ENCODE assay signal across 1 cellular context in the genomic region with DNA sequence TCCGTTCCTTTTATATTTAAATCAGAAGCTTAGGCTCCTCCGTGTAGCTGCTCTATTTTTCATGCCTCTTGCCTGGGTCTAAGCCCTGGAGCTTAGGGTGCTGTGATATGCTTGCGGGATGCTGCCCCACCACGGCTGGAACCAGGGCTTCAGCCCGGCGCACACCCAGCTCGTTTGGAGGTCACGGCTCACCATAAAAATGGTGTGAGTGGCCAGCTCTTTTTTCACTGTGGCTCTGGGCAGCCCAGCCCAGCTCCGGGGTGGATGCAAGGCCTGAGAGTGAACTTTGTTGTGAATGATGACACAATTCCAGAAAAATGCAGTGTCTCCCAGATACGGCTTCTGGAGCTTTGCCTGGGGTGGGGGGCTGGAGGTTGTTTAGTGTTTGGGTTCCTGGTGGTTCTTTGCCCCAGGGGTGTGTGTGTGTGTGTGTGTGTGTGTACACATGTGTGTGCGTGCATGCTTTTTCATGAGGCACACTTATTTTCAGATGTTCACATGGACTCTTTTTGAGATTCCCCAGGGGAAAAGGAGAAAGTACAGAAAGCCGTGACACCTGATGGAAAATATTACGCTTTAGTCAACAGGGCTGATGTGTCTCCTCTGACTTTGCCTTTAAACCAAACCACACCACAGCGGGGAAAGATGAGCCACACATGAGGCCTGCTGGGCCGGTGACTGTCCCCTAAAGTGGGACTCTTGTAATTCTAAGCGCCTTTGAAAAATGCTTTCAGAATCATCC.
TF ChIP-seq lines count a peak whose summit lies in the region.

No MANE protein-coding gene starts in this region.

TF ChIP-seq in GM23338, 12 proteins besides CTCF, POLR2A, EP300 and RAD21 (continued from another document):
- TF ChIP-seq, protein P1, sequence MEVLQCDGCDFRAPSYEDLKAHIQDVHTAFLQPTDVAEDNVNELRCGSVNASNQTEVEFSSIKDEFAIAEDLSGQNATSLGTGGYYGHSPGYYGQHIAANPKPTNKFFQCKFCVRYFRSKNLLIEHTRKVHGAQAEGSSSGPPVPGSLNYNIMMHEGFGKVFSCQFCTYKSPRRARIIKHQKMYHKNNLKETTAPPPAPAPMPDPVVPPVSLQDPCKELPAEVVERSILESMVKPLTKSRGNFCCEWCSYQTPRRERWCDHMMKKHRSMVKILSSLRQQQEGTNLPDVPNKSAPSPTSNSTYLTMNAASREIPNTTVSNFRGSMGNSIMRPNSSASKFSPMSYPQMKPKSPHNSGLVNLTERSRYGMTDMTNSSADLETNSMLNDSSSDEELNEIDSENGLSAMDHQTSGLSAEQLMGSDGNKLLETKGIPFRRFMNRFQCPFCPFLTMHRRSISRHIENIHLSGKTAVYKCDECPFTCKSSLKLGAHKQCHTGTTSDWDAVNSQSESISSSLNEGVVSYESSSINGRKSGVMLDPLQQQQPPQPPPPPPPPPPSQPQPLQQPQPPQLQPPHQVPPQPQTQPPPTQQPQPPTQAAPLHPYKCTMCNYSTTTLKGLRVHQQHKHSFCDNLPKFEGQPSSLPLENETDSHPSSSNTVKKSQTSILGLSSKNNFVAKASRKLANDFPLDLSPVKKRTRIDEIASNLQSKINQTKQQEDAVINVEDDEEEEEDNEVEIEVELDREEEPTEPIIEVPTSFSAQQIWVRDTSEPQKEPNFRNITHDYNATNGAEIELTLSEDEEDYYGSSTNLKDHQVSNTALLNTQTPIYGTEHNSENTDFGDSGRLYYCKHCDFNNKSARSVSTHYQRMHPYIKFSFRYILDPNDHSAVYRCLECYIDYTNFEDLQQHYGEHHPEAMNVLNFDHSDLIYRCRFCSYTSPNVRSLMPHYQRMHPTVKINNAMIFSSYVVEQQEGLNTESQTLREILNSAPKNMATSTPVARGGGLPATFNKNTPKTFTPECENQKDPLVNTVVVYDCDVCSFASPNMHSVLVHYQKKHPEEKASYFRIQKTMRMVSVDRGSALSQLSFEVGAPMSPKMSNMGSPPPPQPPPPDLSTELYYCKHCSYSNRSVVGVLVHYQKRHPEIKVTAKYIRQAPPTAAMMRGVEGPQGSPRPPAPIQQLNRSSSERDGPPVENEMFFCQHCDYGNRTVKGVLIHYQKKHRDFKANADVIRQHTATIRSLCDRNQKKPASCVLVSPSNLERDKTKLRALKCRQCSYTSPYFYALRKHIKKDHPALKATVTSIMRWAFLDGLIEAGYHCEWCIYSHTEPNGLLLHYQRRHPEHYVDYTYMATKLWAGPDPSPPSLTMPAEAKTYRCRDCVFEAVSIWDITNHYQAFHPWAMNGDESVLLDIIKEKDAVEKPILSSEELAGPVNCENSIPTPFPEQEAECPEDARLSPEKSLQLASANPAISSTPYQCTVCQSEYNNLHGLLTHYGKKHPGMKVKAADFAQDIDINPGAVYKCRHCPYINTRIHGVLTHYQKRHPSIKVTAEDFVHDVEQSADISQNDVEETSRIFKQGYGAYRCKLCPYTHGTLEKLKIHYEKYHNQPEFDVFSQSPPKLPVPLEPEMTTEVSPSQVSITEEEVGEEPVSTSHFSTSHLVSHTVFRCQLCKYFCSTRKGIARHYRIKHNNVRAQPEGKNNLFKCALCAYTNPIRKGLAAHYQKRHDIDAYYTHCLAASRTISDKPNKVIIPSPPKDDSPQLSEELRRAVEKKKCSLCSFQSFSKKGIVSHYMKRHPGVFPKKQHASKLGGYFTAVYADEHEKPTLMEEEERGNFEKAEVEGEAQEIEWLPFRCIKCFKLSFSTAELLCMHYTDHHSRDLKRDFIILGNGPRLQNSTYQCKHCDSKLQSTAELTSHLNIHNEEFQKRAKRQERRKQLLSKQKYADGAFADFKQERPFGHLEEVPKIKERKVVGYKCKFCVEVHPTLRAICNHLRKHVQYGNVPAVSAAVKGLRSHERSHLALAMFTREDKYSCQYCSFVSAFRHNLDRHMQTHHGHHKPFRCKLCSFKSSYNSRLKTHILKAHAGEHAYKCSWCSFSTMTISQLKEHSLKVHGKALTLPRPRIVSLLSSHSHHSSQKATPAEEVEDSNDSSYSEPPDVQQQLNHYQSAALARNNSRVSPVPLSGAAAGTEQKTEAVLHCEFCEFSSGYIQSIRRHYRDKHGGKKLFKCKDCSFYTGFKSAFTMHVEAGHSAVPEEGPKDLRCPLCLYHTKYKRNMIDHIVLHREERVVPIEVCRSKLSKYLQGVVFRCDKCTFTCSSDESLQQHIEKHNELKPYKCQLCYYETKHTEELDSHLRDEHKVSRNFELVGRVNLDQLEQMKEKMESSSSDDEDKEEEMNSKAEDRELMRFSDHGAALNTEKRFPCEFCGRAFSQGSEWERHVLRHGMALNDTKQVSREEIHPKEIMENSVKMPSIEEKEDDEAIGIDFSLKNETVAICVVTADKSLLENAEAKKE (CRISPR knock-in tag; IDR thresholded peaks at IDR 0.05): no peak
- TF ChIP-seq NANOG (IDR thresholded peaks at IDR 0.05; ENCODE audit: borderline replicate concordance): no peak
- TF ChIP-seq, protein P2, sequence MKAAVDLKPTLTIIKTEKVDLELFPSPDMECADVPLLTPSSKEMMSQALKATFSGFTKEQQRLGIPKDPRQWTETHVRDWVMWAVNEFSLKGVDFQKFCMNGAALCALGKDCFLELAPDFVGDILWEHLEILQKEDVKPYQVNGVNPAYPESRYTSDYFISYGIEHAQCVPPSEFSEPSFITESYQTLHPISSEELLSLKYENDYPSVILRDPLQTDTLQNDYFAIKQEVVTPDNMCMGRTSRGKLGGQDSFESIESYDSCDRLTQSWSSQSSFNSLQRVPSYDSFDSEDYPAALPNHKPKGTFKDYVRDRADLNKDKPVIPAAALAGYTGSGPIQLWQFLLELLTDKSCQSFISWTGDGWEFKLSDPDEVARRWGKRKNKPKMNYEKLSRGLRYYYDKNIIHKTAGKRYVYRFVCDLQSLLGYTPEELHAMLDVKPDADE (IDR thresholded peaks at IDR 0.05): no peak
- TF ChIP-seq EZH2 (IDR thresholded peaks at IDR 0.05; ENCODE audit: low read depth, unreplicated experiment): no peak
- TF ChIP-seq CREB1 (CRISPR knock-in tag; IDR thresholded peaks at IDR 0.05; ENCODE audit: low read depth): no peak
- TF ChIP-seq, protein P3, sequence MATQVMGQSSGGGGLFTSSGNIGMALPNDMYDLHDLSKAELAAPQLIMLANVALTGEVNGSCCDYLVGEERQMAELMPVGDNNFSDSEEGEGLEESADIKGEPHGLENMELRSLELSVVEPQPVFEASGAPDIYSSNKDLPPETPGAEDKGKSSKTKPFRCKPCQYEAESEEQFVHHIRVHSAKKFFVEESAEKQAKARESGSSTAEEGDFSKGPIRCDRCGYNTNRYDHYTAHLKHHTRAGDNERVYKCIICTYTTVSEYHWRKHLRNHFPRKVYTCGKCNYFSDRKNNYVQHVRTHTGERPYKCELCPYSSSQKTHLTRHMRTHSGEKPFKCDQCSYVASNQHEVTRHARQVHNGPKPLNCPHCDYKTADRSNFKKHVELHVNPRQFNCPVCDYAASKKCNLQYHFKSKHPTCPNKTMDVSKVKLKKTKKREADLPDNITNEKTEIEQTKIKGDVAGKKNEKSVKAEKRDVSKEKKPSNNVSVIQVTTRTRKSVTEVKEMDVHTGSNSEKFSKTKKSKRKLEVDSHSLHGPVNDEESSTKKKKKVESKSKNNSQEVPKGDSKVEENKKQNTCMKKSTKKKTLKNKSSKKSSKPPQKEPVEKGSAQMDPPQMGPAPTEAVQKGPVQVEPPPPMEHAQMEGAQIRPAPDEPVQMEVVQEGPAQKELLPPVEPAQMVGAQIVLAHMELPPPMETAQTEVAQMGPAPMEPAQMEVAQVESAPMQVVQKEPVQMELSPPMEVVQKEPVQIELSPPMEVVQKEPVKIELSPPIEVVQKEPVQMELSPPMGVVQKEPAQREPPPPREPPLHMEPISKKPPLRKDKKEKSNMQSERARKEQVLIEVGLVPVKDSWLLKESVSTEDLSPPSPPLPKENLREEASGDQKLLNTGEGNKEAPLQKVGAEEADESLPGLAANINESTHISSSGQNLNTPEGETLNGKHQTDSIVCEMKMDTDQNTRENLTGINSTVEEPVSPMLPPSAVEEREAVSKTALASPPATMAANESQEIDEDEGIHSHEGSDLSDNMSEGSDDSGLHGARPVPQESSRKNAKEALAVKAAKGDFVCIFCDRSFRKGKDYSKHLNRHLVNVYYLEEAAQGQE (IDR thresholded peaks at IDR 0.05; ENCODE audit: unreplicated experiment): no peak
- TF ChIP-seq ZNF331 (CRISPR knock-in tag; IDR thresholded peaks at IDR 0.05; ENCODE audit: low read depth): no peak
- no peak for TF ChIP-seq EZH2phosphoT487 (IDR thresholded peaks at IDR 0.05; ENCODE audit: unreplicated experiment)
- no peak for TF ChIP-seq STAT1 (IDR thresholded peaks at IDR 0.05; ENCODE audit: unreplicated experiment)
- no peak for TF ChIP-seq ZNF114 (CRISPR knock-in tag; IDR thresholded peaks at IDR 0.05)
- no peak for TF ChIP-seq JUNB (IDR thresholded peaks at IDR 0.05; ENCODE audit: unreplicated experiment)
